In the genomic region with DNA sequence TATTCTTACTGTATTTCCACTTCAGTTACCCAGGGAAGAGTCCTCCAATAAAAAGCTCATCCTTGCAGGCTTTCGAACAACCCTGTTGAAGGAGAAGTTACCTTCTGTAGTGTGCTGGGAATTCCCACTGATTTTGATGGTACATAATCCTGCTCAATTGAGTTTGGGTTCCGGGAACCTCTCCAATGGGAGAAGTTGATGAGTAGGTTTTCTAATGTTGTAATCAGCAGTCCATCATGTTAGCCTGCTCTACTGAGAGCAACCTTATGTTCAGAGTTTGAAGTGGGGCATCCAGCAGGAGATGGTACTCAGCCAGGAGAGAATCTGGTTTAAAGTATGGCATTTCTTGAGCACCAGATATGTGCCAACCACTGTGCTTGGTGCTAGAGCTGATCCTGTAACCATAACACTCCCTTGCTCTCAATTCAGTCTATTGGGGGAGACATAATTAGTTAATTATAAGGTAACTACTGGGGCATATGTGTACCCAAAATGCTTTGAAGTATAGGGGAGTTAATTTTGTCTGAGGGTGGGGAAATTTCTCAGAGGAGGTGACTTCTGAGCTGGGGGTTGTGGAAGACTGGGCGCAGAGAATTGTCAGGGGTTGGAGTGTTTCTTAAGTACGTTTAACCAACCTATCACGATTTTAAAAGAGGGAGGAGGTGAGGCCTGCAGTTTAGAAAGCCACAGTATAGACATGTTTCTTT, we compare ENCODE assay signal across 1 cellular context.
TF ChIP-seq lines count a peak whose summit lies in the region.

No MANE protein-coding gene starts in this region.

TF ChIP-seq in WTC11, 78 proteins besides CTCF, POLR2A, EP300 and RAD21 (continued from another document):
- TF ChIP-seq, protein P1, sequence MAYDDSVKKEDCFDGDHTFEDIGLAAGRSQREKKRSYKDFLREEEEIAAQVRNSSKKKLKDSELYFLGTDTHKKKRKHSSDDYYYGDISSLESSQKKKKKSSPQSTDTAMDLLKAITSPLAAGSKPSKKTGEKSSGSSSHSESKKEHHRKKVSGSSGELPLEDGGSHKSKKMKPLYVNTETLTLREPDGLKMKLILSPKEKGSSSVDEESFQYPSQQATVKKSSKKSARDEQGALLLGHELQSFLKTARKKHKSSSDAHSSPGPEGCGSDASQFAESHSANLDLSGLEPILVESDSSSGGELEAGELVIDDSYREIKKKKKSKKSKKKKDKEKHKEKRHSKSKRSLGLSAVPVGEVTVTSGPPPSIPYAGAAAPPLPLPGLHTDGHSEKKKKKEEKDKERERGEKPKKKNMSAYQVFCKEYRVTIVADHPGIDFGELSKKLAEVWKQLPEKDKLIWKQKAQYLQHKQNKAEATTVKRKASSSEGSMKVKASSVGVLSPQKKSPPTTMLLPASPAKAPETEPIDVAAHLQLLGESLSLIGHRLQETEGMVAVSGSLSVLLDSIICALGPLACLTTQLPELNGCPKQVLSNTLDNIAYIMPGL (CRISPR knock-in tag; IDR thresholded peaks at IDR 0.05), result no peak
